In the genomic region with DNA sequence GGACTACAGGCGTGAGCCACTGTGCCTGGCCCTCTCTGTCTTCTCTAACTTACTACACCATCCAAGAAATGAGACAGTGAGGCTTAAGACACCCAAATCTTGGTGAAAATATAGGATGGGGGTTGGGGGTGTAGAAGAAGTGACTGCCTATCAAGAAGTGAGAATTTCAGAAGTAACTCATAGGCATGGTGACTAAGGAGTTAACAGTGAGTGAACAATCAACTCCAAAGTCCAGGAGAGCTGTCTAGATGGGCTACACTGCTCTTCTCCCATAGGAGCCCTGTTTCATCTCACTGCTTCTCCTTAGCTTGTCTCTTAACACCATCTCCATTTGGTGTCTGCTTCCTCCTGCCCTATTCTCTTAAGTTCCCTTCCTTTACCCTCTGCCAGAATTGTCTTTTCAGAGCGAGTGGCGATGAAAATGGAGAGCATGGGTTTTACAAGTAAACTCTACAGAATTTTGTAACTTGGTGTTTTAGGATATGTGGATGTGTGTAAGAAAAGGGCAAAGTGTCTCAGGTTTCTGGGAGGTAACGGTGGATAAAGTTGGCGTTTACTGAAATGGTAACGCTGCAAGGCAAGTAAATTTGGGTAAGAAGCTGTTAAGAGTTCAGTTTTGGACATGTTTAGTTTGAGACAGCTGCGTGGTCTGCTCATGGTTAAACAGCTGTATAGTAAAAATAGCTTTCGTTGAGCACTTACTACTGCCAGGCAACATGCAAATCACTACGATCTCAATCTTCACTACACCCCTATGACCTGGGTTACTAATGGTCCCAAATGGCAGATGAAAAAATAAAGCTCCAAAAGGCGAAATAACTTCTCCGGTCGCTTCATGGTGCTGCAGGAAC, we compare ENCODE assay signal across 8 cellular contexts. TPM values are rescaled to one million over a fixed set of nuclear protein-coding genes. Genes with fewer than 3 reads are reported as not detected.
A peak's percentile ranks its signal among the peaks of the same experiment; 100 is the strongest.
DNase-seq lines count a peak whose midpoint lies in the region; ATAC-seq and TF ChIP-seq lines count a peak whose summit lies in the region.

No MANE protein-coding gene starts in this region.

- peak; percentile 57 for ATAC-seq in GM21390 (IDR thresholded peaks at IDR 0.05; ENCODE audit: unreplicated experiment)

- no peaks in the 10 kb centered on the region for H3K27me3 ChIP-seq in HL-60 (ENCODE audit: insufficient read depth, poor library complexity, severe bottlenecking)
- no peaks in the 10 kb centered on the region for H3K27me3 ChIP-seq in kidney epithelial cell (ENCODE audit: control insufficient read depth, insufficient read depth, low read length)
- H3K27me3 ChIP-seq in subcutaneous abdominal adipose tissue (ENCODE audit: control insufficient read depth in 5 of 5, insufficient read depth in 4 of 5, low read length in 5 of 5): no peaks in the 10 kb centered on the region

- H3K27ac ChIP-seq in HL-60 (replicated peaks) (peak overlapping the region; percentile 74), subcutaneous abdominal adipose tissue (ENCODE audit: low read depth, low read length) (peak overlapping the region; percentile 93)

- no peaks in the 10 kb centered on the region for H3K9me3 ChIP-seq in subcutaneous abdominal adipose tissue (ENCODE audit: control insufficient read depth in 5 of 5, low read length in 5 of 5)

- H3K4me3 ChIP-seq in HL-60 (replicated peaks; ENCODE audit: insufficient read depth, low read length) (peak overlapping the region; percentile 94), kidney epithelial cell (ENCODE audit: low read depth, low read length) (peak overlapping the region; percentile 56), subcutaneous abdominal adipose tissue (ENCODE audit: low read depth in 1 of 5, low read length in 5 of 5) (peak overlapping the region; percentile 78 to 100 (median 99))

- H3K36me3 ChIP-seq in kidney epithelial cell (ENCODE audit: control insufficient read depth, insufficient read depth, low read length) (no peaks in the 10 kb centered on the region), subcutaneous abdominal adipose tissue (ENCODE audit: control insufficient read depth in 5 of 5, insufficient read depth in 5 of 5, low read length in 5 of 5) (peaks cover 5 to 20% (median 11%) of the 10 kb centered on the region in 5 donors)

- peak overlapping the region; percentile 70 to 93 (median 90) for H3K9ac ChIP-seq in subcutaneous abdominal adipose tissue (ENCODE audit: low read length in 5 of 5)

- DNase-seq in CMK (ENCODE audit: low read depth) (peak; percentile 22), HL-60 (ENCODE audit: low read depth in 1 of 2, low spot score in 1 of 2) (peak in 1 of 2 experiments; percentile 10), astrocyte of the hippocampus (ENCODE audit: low read depth, low spot score) (peak; percentile 20), kidney epithelial cell (ENCODE audit: low read depth) (no peak), COLO668 (lab: John Stamatoyannopoulos, UW; ENCODE audit: unreplicated experiment) (no peak)
- no peak for DNase-seq in activated CD4-positive, CD25-positive, alpha-beta regulatory T cell (lab: John Stamatoyannopoulos, UW)

- peaks cover 4 to 29% (median 28%) of the 10 kb centered on the region in 5 donors for H3K4me1 ChIP-seq in subcutaneous abdominal adipose tissue (ENCODE audit: control insufficient read depth in 5 of 5, insufficient read depth in 5 of 5, low read length in 5 of 5)

- TF ChIP-seq CTCF in HL-60 (IDR thresholded peaks at IDR 0.05; ENCODE audit: insufficient read depth, low read length) (no peak), kidney epithelial cell (IDR thresholded peaks at IDR 0.05; ENCODE audit: insufficient read depth, low read length, poor library complexity, severe bottlenecking) (no peak)

RNA-seq across cellular contexts. Expression of a gene that starts 22.5 kb away (rescaled TPM):
- not detected in 2 replicates for total RNA-seq in kidney epithelial cell

Comparison
In these comparisons a context has a peak if more than half of its experiments do, and no peak if none do; other contexts are left out.
1. DNase-seq: peak in CMK (single experiment) and astrocyte of the hippocampus (single experiment); none in kidney epithelial cell (single experiment), activated CD4-positive, CD25-positive, alpha-beta regulatory T cell (0 of 4) and COLO668 (single experiment).
2. Peak in every context shown above with its lines, with median percentiles within 50 percentile points of each other: H3K4me3 ChIP-seq.